In the genomic region with DNA sequence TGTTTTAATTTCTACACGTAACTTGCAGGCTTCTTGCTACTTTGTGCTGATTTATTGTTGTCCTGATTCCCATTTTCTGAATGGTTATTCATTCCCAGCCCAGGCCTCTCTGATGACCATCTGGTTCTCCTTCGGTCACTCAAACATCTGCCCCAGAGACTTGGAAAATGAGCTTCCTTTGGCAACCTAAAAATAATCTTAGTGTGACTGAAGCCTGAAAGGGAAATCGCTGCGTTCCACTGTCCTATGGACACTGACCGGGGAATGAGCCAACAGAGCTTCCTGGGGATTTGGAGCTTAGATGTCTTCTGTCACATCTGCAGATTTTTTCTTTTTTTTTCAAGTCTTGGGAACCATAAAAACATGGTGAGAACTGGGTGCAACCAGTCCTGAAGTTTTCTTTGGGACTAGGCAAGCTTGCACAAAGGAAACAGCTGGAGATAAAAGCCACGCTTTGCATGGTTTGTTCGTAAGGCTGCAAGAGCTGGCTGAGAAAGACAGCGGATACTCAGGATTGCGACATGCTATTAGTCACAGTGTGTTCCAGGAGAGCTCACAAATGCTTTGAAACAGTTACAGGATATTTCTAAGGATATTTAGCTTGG, we compare ENCODE assay signal across 8 cellular contexts.
DNase-seq lines count a peak whose midpoint lies in the region; ATAC-seq, FAIRE-seq and TF ChIP-seq lines count a peak whose summit lies in the region.

No MANE protein-coding gene starts in this region.

- in situ Hi-C loops in G401 (cut with HindIII; ENCODE audit: low sequenced_read_pairs) = no loop called here
- in situ Hi-C loops in SK-MEL-5 (cut with HindIII; ENCODE audit: low pct_unique_long_range_greater_than_20kb, low sequenced_read_pairs) = no loop called here

- no peak overlapping the region for H3K4ac ChIP-seq in neuronal stem cell (ENCODE audit: low read length)

- H3K4me1 ChIP-seq in neuronal stem cell (ENCODE audit: control insufficient read depth in 2 of 2, insufficient read depth in 1 of 2, low read depth in 1 of 2, low read length in 2 of 2) = peaks cover 8 to 9% of the 10 kb centered on the region in 2 donors

- no peak overlapping the region for H3K23ac ChIP-seq in neuronal stem cell (ENCODE audit: low read depth, low read length, poor library complexity)

- TF ChIP-seq CTCF in fibroblast of villous mesenchyme (IDR thresholded peaks at IDR 0.05; ENCODE audit: insufficient read depth, low read depth, low read length) = no peak

- H2BK5ac ChIP-seq in neuronal stem cell (ENCODE audit: low read length) = no peak overlapping the region

- H2AFZ ChIP-seq in neuronal stem cell (ENCODE audit: low read length) = peak overlapping the region; percentile 77

- ATAC-seq in HG03039 (IDR thresholded peaks at IDR 0.05; ENCODE audit: unreplicated experiment) = no peak

- no peaks in the 10 kb centered on the region for H3K36me3 ChIP-seq in neuronal stem cell (replicated peaks in 1 of 2; ENCODE audit: control insufficient read depth in 2 of 2, insufficient read depth in 2 of 2, low read length in 2 of 2)

- H3K27ac ChIP-seq in neuronal stem cell (replicated peaks; ENCODE audit: low read length) = peak overlapping the region; percentile 51

- H4K91ac ChIP-seq in neuronal stem cell (ENCODE audit: low read depth, low read length, poor library complexity) = no peak overlapping the region

- no peak overlapping the region for H4K8ac ChIP-seq in neuronal stem cell (ENCODE audit: low read depth, low read length)

- no peak for FAIRE-seq in GM19239 (lab: Jason Lieb, UNC)

- H3K9ac ChIP-seq in neuronal stem cell (ENCODE audit: low read depth, low read length, poor library complexity) = no peak overlapping the region

- H3K4me2 ChIP-seq in neuronal stem cell (ENCODE audit: insufficient read depth, low read length, poor library complexity, severe bottlenecking) = no peak overlapping the region

- no peak overlapping the region for H2BK15ac ChIP-seq in neuronal stem cell (ENCODE audit: low read length)

- H3K4me3 ChIP-seq in fibroblast of villous mesenchyme (ENCODE audit: low read depth, low read length) (peak overlapping the region; percentile 17), neuronal stem cell (ENCODE audit: low read length in 2 of 2) (no peak overlapping the region)

- no peak overlapping the region for H3K14ac ChIP-seq in neuronal stem cell (ENCODE audit: low read length)

- H3K9me3 ChIP-seq in neuronal stem cell (replicated peaks in 1 of 2; ENCODE audit: control insufficient read depth in 2 of 2, insufficient read depth in 1 of 2, low read depth in 1 of 2, low read length in 2 of 2) = no peaks in the 10 kb centered on the region

- H3K79me1 ChIP-seq in neuronal stem cell (ENCODE audit: low read depth, low read length) = no peaks in the 10 kb centered on the region

- H2AK5ac ChIP-seq in neuronal stem cell (ENCODE audit: low read depth, low read length) = no peak overlapping the region

- no peak overlapping the region for H3K18ac ChIP-seq in neuronal stem cell (ENCODE audit: low read length)

- H2BK120ac ChIP-seq in neuronal stem cell (ENCODE audit: low read depth, low read length) = no peak overlapping the region

- H3K27me3 ChIP-seq in neuronal stem cell (ENCODE audit: control insufficient read depth in 3 of 3, insufficient read depth in 3 of 3, low read depth in 1 of 3, low read length in 3 of 3) = no peaks in the 10 kb centered on the region

- peak; percentile 36 for DNase-seq in G401 (ENCODE audit: low spot score)
- DNase-seq in SK-MEL-5 (ENCODE audit: low read depth, low spot score) = peak; percentile 52
- peak; percentile 99 for DNase-seq in fibroblast of villous mesenchyme (ENCODE audit: low read depth)
- DNase-seq in neuronal stem cell (ENCODE audit: low spot score) = peak; percentile 30
- DNase-seq in GM19239 (ENCODE audit: insufficient read length, low spot score) = no peak
- no peak for DNase-seq in NCI-H146 (lab: John Stamatoyannopoulos, UW)
- no peak for DNase-seq in T-helper 1 cell

- WGBS in neuronal stem cell (ENCODE audit: extremely low coverage in 2 of 2, insufficient read length in 2 of 2, insufficient replicate concordance in 1 of 2), 2 donors = no CpG with 5 or more reads among the region's 9 CpGs

- no peak overlapping the region for H2BK12ac ChIP-seq in neuronal stem cell (ENCODE audit: low read length)

Comparison
In these comparisons a context has a peak if more than half of its experiments do, and no peak if none do; other contexts are left out.
1. DNase-seq: peak in G401 (single experiment), SK-MEL-5 (single experiment), fibroblast of villous mesenchyme (single experiment) and neuronal stem cell (single experiment); none in GM19239 (single experiment), NCI-H146 (single experiment) and T-helper 1 cell (0 of 5).